8 cellular contexts compared by ENCODE assay signal in the genomic region with DNA sequence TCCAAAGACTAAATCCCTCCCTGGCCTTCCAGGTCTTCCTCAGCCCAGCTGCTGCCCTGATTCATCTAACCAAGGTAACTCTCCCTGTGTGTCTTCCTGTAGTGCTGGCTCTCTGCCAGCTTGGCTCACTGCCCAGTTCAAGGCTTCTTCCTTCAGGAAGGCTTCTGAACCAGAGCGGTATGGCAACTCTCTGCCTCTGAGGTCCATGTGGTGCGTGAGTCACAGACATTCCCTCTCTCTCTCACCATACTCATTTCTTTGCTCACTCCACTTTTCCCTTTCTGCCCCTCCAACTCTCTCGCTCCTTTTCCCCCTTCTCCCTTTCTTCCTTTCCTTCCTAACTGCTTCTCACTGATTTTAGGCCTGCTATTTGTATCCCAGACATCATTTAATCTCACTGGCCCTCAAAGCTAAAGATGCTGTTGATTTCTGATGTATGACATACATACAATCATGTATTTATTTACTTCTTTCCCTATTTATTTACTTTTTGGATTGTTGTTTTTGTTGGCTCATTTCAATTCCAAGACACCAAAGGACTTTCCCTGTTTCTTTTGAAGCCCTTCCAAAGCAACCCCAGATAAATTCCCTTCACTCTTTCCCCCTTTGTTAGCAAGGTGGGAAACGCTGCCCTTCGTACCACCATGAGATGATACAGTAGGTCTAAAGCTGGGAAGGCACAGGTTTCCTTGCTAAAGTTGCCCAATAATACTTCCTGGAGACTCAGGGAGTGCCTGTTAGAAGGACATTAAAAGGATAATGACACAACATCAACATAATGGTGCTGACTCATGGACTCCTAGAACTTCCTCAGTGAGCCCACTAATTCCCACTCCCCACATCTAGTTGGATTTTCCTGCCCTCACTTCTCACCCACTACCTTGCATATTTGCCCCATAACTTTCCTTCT. TPM values are rescaled to one million over a fixed set of nuclear protein-coding genes. Genes with fewer than 3 reads are reported as not detected.
DNase-seq lines count a peak whose midpoint lies in the region; ATAC-seq and TF ChIP-seq lines count a peak whose summit lies in the region.

No MANE protein-coding gene starts in this region.

- no peak for TF ChIP-seq CTCF in fibroblast of mammary gland (conservative IDR thresholded peaks at IDR 0.05; ENCODE audit: control insufficient read depth, insufficient read depth, low read depth, low read length)

- no peak overlapping the region for H3K4me3 ChIP-seq in fibroblast of mammary gland (ENCODE audit: control insufficient read depth, low read depth, low read length)

- DNase-seq in DMS79 (lab: John Stamatoyannopoulos, UW) (peak; percentile 87), NCI-H1048 (lab: John Stamatoyannopoulos, UW) (peak; percentile 79), SK-N-DZ (ENCODE audit: low spot score) (peak; percentile 81), fibroblast of mammary gland (ENCODE audit: low read depth) (peak; percentile 99), sciatic nerve (ENCODE audit: low spot score) (peak; percentile 81), DMS114 treated with DMSO at 0.1 percent for 48 hours (lab: John Stamatoyannopoulos, UW; ENCODE audit: unreplicated experiment) (no peak), HuH-7 (ENCODE audit: low spot score) (no peak)

- no peak for ATAC-seq in sciatic nerve
- ATAC-seq in GM19397 (IDR thresholded peaks at IDR 0.05; ENCODE audit: unreplicated experiment) = no peak

- intact Hi-C loops in sciatic nerve (cut with DNase I) = no loop called here

RNA-seq across cellular contexts. Expression of gene CFAP45, which starts 17.8 kb away (rescaled TPM):
- polyA plus RNA-seq in SK-N-DZ (2014; cell fraction: cytosol; rRNA removed) = 0.17 and 0.29 TPM in 2 replicates
- polyA plus RNA-seq in SK-N-DZ (2014; cell fraction: nucleus; rRNA removed) = 4.3 TPM in 1 of 2 replicates, not detected in the other
- 1.6 TPM for total RNA-seq in sciatic nerve

RNA-seq across cellular contexts. Expression of gene VSIG8, which starts 19.7 kb away (rescaled TPM):
- polyA plus RNA-seq in SK-N-DZ (2014; cell fraction: cytosol; rRNA removed) = not detected in 2 replicates
- polyA plus RNA-seq in SK-N-DZ (2014; cell fraction: nucleus; rRNA removed) = not detected in 2 replicates
- total RNA-seq in sciatic nerve = not detected

RNA-seq across cellular contexts. Expression of gene TAGLN2, which starts 43.1 kb away (rescaled TPM):
- 195 and 211 TPM in 2 replicates for polyA plus RNA-seq in SK-N-DZ (2014; cell fraction: cytosol; rRNA removed)
- 87.6 and 96.3 TPM in 2 replicates for polyA plus RNA-seq in SK-N-DZ (2014; cell fraction: nucleus; rRNA removed)
- total RNA-seq in sciatic nerve = 184 TPM

RNA-seq across cellular contexts. Expression of gene SLAMF8, which starts 55.5 kb away (rescaled TPM):
- polyA plus RNA-seq in SK-N-DZ (2014; cell fraction: cytosol; rRNA removed) = not detected in 2 replicates
- polyA plus RNA-seq in SK-N-DZ (2014; cell fraction: nucleus; rRNA removed) = not detected in 2 replicates
- total RNA-seq in sciatic nerve = 3.3 TPM

Comparison
In these comparisons a context has a peak if more than half of its experiments do, and no peak if none do; other contexts are left out.
1. DNase-seq: peak in DMS79 (single experiment), NCI-H1048 (single experiment), SK-N-DZ (single experiment), fibroblast of mammary gland (single experiment) and sciatic nerve (single experiment); none in DMS114 treated with DMSO at 0.1 percent for 48 hours (single experiment) and HuH-7 (single experiment).